9 cellular contexts compared by ENCODE assay signal in genomic region chr17:7186241-7186640, GRCh38. TPM values are rescaled to one million over a fixed set of nuclear protein-coding genes. Genes with fewer than 3 reads are reported as not detected.
DNase-seq lines count a peak whose midpoint lies in the region; ATAC-seq and TF ChIP-seq lines count a peak whose summit lies in the region.
"Had no signal": no experiment of that assay in that cellular context is flagged by ENCODE, and none has a peak within 500 bp of the region (broad histone marks: within the 10 kb centered on the region; RNA-seq: fewer than 3 reads in every experiment).

No MANE protein-coding gene starts in this region.

- no peaks in the 10 kb centered on the region for H3K9me3 Mint-ChIP-seq in activated T-helper 17 cell treated with anti-CD3 and anti-CD28 coated beads, Interleukin-2, amount 50 U/mL, for 72 hours

- no peak overlapping the region for H3K4me3 ChIP-seq in GM06990 (replicated peaks; ENCODE audit: low read depth, low read length)
- H3K4me3 ChIP-seq: psoas muscle had no signal

- ATAC-seq in activated T-helper 17 cell treated with anti-CD3 and anti-CD28 coated beads, Interleukin-2, amount 50 U/mL, for 72 hours (replicated peaks) = peak; percentile 47
- ATAC-seq in GM18861 (IDR thresholded peaks at IDR 0.05; ENCODE audit: unreplicated experiment) = no peak
- ATAC-seq: psoas muscle had no signal

- DNase-seq in GM06990 (ENCODE audit: extremely low read depth, insufficient read length) (no peak), HuH-7.5 (ENCODE audit: low spot score) (peak; percentile 46), lung microvascular endothelial cell (ENCODE audit: low read depth in 2 of 2) (peak; percentile 25 to 39), GF-D8 (lab: John Stamatoyannopoulos, UW) (no peak), mucosa of gallbladder (ENCODE audit: low spot score) (no peak)
- DNase-seq: activated CD4-positive, alpha-beta T cell treated with anti-CD3 and anti-CD28 coated beads for 48 hours; psoas muscle had no signal

- no peaks in the 10 kb centered on the region for H3K27me3 Mint-ChIP-seq in activated T-helper 17 cell treated with anti-CD3 and anti-CD28 coated beads, Interleukin-2, amount 50 U/mL, for 72 hours

- no peaks in the 10 kb centered on the region for H3K27me3 ChIP-seq in GM06990 (replicated peaks; ENCODE audit: control insufficient read depth, insufficient read depth, low read length)

- H3K36me3 Mint-ChIP-seq in activated T-helper 17 cell treated with anti-CD3 and anti-CD28 coated beads, Interleukin-2, amount 50 U/mL, for 72 hours (ENCODE audit: low read depth) = no peaks in the 10 kb centered on the region

- H3K36me3 ChIP-seq in GM06990 (ENCODE audit: control insufficient read depth, insufficient read depth, low read length) = no peaks in the 10 kb centered on the region

- TF ChIP-seq CTCF in GM06990 (IDR thresholded peaks at IDR 0.05; ENCODE audit: insufficient read depth, low read length, poor library complexity, severe bottlenecking) = peak; percentile 56

- no peaks in the 10 kb centered on the region for H3K4me1 Mint-ChIP-seq in activated T-helper 17 cell treated with anti-CD3 and anti-CD28 coated beads, Interleukin-2, amount 50 U/mL, for 72 hours

- no peak overlapping the region for H3K27ac Mint-ChIP-seq in activated T-helper 17 cell treated with anti-CD3 and anti-CD28 coated beads, Interleukin-2, amount 50 U/mL, for 72 hours

- H3K4me3 Mint-ChIP-seq in activated T-helper 17 cell treated with anti-CD3 and anti-CD28 coated beads, Interleukin-2, amount 50 U/mL, for 72 hours = no peak overlapping the region

RNA-seq across cellular contexts. Expression of gene ASGR1, which starts 7.1 kb away (rescaled TPM):
- total RNA-seq in activated T-helper 17 cell treated with anti-CD3 and anti-CD28 coated beads, Interleukin-2, amount 50 U/mL, for 72 hours = 1 to 10 TPM in 1 of 2 donors, under 1 TPM in 1; 0.67 to 4.5 TPM
- total RNA-seq in lung microvascular endothelial cell (14.4 and 28.8 TPM in 2 replicates), mucosa of gallbladder (5.0 TPM)

RNA-seq across cellular contexts. Expression of gene DLG4, which starts 33.4 kb away (rescaled TPM):
- 10 to 100 TPM in 1 of 2 donors, 1 to 10 TPM in 1; 5.9 to 19.4 TPM for total RNA-seq in activated T-helper 17 cell treated with anti-CD3 and anti-CD28 coated beads, Interleukin-2, amount 50 U/mL, for 72 hours
- 5.4 and 9.1 TPM in 2 replicates for total RNA-seq in lung microvascular endothelial cell
- 36.5 TPM for total RNA-seq in mucosa of gallbladder

RNA-seq across cellular contexts. Expression of gene ACADVL, which starts 33.5 kb away (rescaled TPM):
- total RNA-seq in activated T-helper 17 cell treated with anti-CD3 and anti-CD28 coated beads, Interleukin-2, amount 50 U/mL, for 72 hours = 100 to 1,000 TPM; 495 to 517 TPM
- total RNA-seq in lung microvascular endothelial cell = 205 and 242 TPM in 2 replicates
- total RNA-seq in mucosa of gallbladder = 914 TPM

RNA-seq across cellular contexts. Expression of gene DVL2, which starts 48.1 kb away (rescaled TPM):
- total RNA-seq in activated T-helper 17 cell treated with anti-CD3 and anti-CD28 coated beads, Interleukin-2, amount 50 U/mL, for 72 hours = 10 to 100 TPM; 49.1 to 77.5 TPM
- total RNA-seq in lung microvascular endothelial cell (25.1 and 31.9 TPM in 2 replicates), mucosa of gallbladder (60.9 TPM)

RNA-seq across cellular contexts. Expression of gene PHF23, which starts 53.0 kb away (rescaled TPM):
- 10 to 100 TPM; 43.5 to 52.3 TPM for total RNA-seq in activated T-helper 17 cell treated with anti-CD3 and anti-CD28 coated beads, Interleukin-2, amount 50 U/mL, for 72 hours
- total RNA-seq in lung microvascular endothelial cell = 30.9 and 38.5 TPM in 2 replicates
- 32.3 TPM for total RNA-seq in mucosa of gallbladder

Comparison
In these comparisons a context has a peak if more than half of its experiments do, and no peak if none do; other contexts are left out.
1. DNase-seq: peak in HuH-7.5 (single experiment) and lung microvascular endothelial cell (2 of 2); none in GM06990 (single experiment), GF-D8 (single experiment) and mucosa of gallbladder (single experiment).